1 cellular context compared by ENCODE assay signal in genomic region chr2:199955339-199956061, GRCh38.
TF ChIP-seq lines count a peak whose summit lies in the region.

A gene with protein sequence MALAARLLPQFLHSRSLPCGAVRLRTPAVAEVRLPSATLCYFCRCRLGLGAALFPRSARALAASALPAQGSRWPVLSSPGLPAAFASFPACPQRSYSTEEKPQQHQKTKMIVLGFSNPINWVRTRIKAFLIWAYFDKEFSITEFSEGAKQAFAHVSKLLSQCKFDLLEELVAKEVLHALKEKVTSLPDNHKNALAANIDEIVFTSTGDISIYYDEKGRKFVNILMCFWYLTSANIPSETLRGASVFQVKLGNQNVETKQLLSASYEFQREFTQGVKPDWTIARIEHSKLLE (plus strand): TSS chr2:199955582. CDS start chr2:199955799, 217 bp downstream.
TSS of gene TYW5 (minus strand) at chr2:199955491. CDS start at chr2:199955470, 21 bp downstream.

TF ChIP-seq in HepG2, 621 proteins besides CTCF, POLR2A, EP300 and RAD21 (continues in another document):
- peak; percentile 99 for TF ChIP-seq POLR2G (IDR thresholded peaks at IDR 0.05; ENCODE audit: low read depth, low read length)
- TF ChIP-seq KLF15 (CRISPR knock-in tag; IDR thresholded peaks at IDR 0.05; ENCODE audit: borderline replicate concordance): peak; percentile 86; the same call in 1 of the 2 replicates
- peak; percentile 95 for TF ChIP-seq HOXA5 (CRISPR knock-in tag; IDR thresholded peaks at IDR 0.05)
- TF ChIP-seq SRY (CRISPR knock-in tag; IDR thresholded peaks at IDR 0.05): peak; percentile 92
- peak; percentile 65; the same call in 1 of the 2 replicates for TF ChIP-seq ZNF614 (CRISPR knock-in tag; IDR thresholded peaks at IDR 0.05; ENCODE audit: borderline replicate concordance)
- TF ChIP-seq ZNF12 (CRISPR knock-in tag; IDR thresholded peaks at IDR 0.05): peak; percentile 52; the same call in 1 of the 2 replicates
- no peak for TF ChIP-seq ZNF577 (CRISPR knock-in tag; IDR thresholded peaks at IDR 0.05; ENCODE audit: borderline replicate concordance, low read depth)
- TF ChIP-seq LBX2 (CRISPR knock-in tag; IDR thresholded peaks at IDR 0.05; ENCODE audit: borderline replicate concordance): no peak; the same call in 1 of the 2 replicates
- no peak for TF ChIP-seq HOXA7 (CRISPR knock-in tag; IDR thresholded peaks at IDR 0.05)
- TF ChIP-seq ZNF331 (CRISPR knock-in tag; IDR thresholded peaks at IDR 0.05): peak; percentile 73
- TF ChIP-seq USF2 (IDR thresholded peaks at IDR 0.05; ENCODE audit: low read depth, low read length): no peak
- 0 out of 2 replicates have a peak, but pooled peaks have one; percentile 17 for TF ChIP-seq USF2 (CRISPR knock-in tag; IDR thresholded peaks at IDR 0.05; ENCODE audit: borderline replicate concordance)
- TF ChIP-seq MBNL3 (CRISPR knock-in tag; conservative IDR thresholded peaks at IDR 0.05): no peak
- peak; percentile 58 for TF ChIP-seq ZNF160 (CRISPR knock-in tag; IDR thresholded peaks at IDR 0.05)
- TF ChIP-seq ZNF276 (CRISPR knock-in tag; IDR thresholded peaks at IDR 0.05; ENCODE audit: low read depth): no peak; the same call in 1 of the 2 replicates
- TF ChIP-seq U2AF2 (IDR thresholded peaks at IDR 0.05; ENCODE audit: low read depth, low read length): 0 out of 2 replicates have a peak, but pooled peaks have one; percentile 53
- no peak for TF ChIP-seq IKZF1 (IDR thresholded peaks at IDR 0.05)
- TF ChIP-seq, protein P1, sequence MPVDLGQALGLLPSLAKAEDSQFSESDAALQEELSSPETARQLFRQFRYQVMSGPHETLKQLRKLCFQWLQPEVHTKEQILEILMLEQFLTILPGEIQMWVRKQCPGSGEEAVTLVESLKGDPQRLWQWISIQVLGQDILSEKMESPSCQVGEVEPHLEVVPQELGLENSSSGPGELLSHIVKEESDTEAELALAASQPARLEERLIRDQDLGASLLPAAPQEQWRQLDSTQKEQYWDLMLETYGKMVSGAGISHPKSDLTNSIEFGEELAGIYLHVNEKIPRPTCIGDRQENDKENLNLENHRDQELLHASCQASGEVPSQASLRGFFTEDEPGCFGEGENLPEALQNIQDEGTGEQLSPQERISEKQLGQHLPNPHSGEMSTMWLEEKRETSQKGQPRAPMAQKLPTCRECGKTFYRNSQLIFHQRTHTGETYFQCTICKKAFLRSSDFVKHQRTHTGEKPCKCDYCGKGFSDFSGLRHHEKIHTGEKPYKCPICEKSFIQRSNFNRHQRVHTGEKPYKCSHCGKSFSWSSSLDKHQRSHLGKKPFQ (CRISPR knock-in tag; IDR thresholded peaks at IDR 0.05; ENCODE audit: insufficient replicate concordance): peak; percentile 84
- TF ChIP-seq HHEX (CRISPR knock-in tag; IDR thresholded peaks at IDR 0.05): no peak; the same call in 1 of the 2 replicates
- TF ChIP-seq ZFX (CRISPR knock-in tag; IDR thresholded peaks at IDR 0.05; ENCODE audit: low read depth): peak; percentile 98
- 0 out of 2 replicates have a peak, but pooled peaks have one; percentile 50 for TF ChIP-seq ZNF251 (CRISPR knock-in tag; IDR thresholded peaks at IDR 0.05)
- TF ChIP-seq MATR3 (CRISPR knock-in tag; IDR thresholded peaks at IDR 0.05): no peak
- TF ChIP-seq FIP1L1 (IDR thresholded peaks at IDR 0.05; ENCODE audit: borderline replicate concordance, insufficient read depth, low read depth, low read length): peak; percentile 91; the same call in 1 of the 2 replicates
- peak; percentile 97; the same call in 1 of the 2 replicates for TF ChIP-seq KMT2B (CRISPR knock-in tag; IDR thresholded peaks at IDR 0.05)
- peak; percentile 97 for TF ChIP-seq ARID4A (CRISPR knock-in tag; IDR thresholded peaks at IDR 0.05; ENCODE audit: borderline replicate concordance)
- no peak for TF ChIP-seq NBN (conservative IDR thresholded peaks at IDR 0.05)
- TF ChIP-seq ZNF382 (CRISPR knock-in tag; IDR thresholded peaks at IDR 0.05; ENCODE audit: borderline replicate concordance): no peak
- peak; percentile 83 for TF ChIP-seq ZNF296 (CRISPR knock-in tag; conservative IDR thresholded peaks at IDR 0.05)
- peak; percentile 94 for TF ChIP-seq SMAD3 (CRISPR knock-in tag; IDR thresholded peaks at IDR 0.05)
- no peak for TF ChIP-seq RELA (CRISPR knock-in tag; IDR thresholded peaks at IDR 0.05)
- peak; percentile 94 for TF ChIP-seq RXRA (CRISPR knock-in tag; IDR thresholded peaks at IDR 0.05)
- TF ChIP-seq, protein P2, sequence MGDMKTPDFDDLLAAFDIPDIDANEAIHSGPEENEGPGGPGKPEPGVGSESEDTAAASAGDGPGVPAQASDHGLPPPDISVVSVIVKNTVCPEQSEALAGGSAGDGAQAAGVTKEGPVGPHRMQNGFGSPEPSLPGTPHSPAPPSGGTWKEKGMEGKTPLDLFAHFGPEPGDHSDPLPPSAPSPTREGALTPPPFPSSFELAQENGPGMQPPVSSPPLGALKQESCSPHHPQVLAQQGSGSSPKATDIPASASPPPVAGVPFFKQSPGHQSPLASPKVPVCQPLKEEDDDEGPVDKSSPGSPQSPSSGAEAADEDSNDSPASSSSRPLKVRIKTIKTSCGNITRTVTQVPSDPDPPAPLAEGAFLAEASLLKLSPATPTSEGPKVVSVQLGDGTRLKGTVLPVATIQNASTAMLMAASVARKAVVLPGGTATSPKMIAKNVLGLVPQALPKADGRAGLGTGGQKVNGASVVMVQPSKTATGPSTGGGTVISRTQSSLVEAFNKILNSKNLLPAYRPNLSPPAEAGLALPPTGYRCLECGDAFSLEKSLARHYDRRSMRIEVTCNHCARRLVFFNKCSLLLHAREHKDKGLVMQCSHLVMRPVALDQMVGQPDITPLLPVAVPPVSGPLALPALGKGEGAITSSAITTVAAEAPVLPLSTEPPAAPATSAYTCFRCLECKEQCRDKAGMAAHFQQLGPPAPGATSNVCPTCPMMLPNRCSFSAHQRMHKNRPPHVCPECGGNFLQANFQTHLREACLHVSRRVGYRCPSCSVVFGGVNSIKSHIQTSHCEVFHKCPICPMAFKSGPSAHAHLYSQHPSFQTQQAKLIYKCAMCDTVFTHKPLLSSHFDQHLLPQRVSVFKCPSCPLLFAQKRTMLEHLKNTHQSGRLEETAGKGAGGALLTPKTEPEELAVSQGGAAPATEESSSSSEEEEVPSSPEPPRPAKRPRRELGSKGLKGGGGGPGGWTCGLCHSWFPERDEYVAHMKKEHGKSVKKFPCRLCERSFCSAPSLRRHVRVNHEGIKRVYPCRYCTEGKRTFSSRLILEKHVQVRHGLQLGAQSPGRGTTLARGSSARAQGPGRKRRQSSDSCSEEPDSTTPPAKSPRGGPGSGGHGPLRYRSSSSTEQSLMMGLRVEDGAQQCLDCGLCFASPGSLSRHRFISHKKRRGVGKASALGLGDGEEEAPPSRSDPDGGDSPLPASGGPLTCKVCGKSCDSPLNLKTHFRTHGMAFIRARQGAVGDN (CRISPR knock-in tag; IDR thresholded peaks at IDR 0.05): peak; percentile 98
- TF ChIP-seq YY1 (IDR thresholded peaks at IDR 0.05; ENCODE audit: insufficient read depth, insufficient replicate concordance, low read depth, low read length): peak; percentile 96
- peak; percentile 94 for TF ChIP-seq ZNF878 (CRISPR knock-in tag; IDR thresholded peaks at IDR 0.05)
- TF ChIP-seq ZNF329 (CRISPR knock-in tag; IDR thresholded peaks at IDR 0.05; ENCODE audit: low read depth): peak; percentile 77
- peak; percentile 95 for TF ChIP-seq SAP130 (CRISPR knock-in tag; IDR thresholded peaks at IDR 0.05; ENCODE audit: low read depth)
- no peak for TF ChIP-seq PRPF4 (IDR thresholded peaks at IDR 0.05; ENCODE audit: low read depth, low read length, poor library complexity, severe bottlenecking)
- peak; percentile 63; the same call in 1 of the 2 replicates for TF ChIP-seq ZNF567 (CRISPR knock-in tag; IDR thresholded peaks at IDR 0.05; ENCODE audit: borderline replicate concordance)
- TF ChIP-seq CENPT (CRISPR knock-in tag; IDR thresholded peaks at IDR 0.05; ENCODE audit: low read depth): peak; percentile 57; the same call in 1 of the 2 replicates
- TF ChIP-seq, protein P3, sequence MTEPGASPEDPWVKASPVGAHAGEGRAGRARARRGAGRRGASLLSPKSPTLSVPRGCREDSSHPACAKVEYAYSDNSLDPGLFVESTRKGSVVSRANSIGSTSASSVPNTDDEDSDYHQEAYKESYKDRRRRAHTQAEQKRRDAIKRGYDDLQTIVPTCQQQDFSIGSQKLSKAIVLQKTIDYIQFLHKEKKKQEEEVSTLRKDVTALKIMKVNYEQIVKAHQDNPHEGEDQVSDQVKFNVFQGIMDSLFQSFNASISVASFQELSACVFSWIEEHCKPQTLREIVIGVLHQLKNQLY (CRISPR knock-in tag; IDR thresholded peaks at IDR 0.05): no peak; the same call in 1 of the 2 replicates
- TF ChIP-seq, protein P4, sequence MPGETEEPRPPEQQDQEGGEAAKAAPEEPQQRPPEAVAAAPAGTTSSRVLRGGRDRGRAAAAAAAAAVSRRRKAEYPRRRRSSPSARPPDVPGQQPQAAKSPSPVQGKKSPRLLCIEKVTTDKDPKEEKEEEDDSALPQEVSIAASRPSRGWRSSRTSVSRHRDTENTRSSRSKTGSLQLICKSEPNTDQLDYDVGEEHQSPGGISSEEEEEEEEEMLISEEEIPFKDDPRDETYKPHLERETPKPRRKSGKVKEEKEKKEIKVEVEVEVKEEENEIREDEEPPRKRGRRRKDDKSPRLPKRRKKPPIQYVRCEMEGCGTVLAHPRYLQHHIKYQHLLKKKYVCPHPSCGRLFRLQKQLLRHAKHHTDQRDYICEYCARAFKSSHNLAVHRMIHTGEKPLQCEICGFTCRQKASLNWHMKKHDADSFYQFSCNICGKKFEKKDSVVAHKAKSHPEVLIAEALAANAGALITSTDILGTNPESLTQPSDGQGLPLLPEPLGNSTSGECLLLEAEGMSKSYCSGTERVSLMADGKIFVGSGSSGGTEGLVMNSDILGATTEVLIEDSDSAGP (CRISPR knock-in tag; IDR thresholded peaks at IDR 0.05; ENCODE audit: borderline replicate concordance): peak; percentile 98
